In the genomic region with DNA sequence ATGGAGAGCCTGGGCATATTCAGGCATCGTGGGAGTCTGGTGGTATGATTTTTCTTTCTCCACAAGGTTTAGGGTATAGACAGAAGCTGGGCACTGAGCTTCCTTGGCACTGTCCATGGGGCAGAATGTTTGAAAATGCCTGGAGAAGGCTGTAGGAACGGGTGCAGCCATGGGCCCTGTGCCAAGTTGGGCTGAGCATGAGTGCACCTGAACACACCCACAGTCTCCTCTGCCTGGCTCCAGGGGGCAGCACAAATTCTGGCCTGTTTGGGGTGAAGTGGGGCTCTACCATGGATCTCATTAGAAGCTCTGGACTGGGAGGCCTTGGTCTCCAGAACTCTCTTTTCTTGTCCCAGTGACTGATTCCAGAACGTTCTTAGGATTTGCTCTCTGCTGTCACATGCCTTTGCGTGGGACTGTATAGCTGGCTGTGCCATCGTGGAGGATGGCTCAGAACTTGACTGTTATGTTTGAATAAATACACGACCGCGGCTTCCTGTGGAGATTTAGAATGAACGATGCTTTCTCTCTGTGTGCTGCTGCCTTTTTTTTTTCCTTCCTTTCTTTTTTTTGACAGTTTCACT, we compare ENCODE assay signal across 10 cellular contexts.
DNase-seq lines count a peak whose midpoint lies in the region; ATAC-seq, FAIRE-seq and TF ChIP-seq lines count a peak whose summit lies in the region.
"Had no signal": no experiment of that assay in that cellular context is flagged by ENCODE, and none has a peak within 500 bp of the region (broad histone marks: within the 10 kb centered on the region; RNA-seq: fewer than 3 reads in every experiment).

No MANE protein-coding gene starts in this region.

- H3K4me2 ChIP-seq in H1 (ENCODE audit: insufficient read depth in 1 of 2, low read depth in 2 of 2, low read length in 2 of 2) = no peak overlapping the region

- peak; percentile 36 for TF ChIP-seq CTCF in GM12873 (IDR thresholded peaks at IDR 0.05; ENCODE audit: insufficient read depth, low read depth, low read length, missing control alignments)
- peak in 2 of 3 experiments; percentile 47 to 49; a peak in 3 of 4 replicates for TF ChIP-seq CTCF in H1 (IDR thresholded peaks at IDR 0.05; ENCODE audit: control extremely low read depth in 1 of 3, insufficient read depth in 1 of 3, low read depth in 1 of 3, low read length in 3 of 3)
- TF ChIP-seq CTCF in gastrocnemius medialis (IDR thresholded peaks at IDR 0.05 in 4 of 5, conservative IDR thresholded peaks at IDR 0.05 in 1 of 5) = no peak

- no peak for ATAC-seq in gastrocnemius medialis

- H3K4me3 ChIP-seq in H1 (ENCODE audit: extremely low read depth in 1 of 4, insufficient read depth in 2 of 4, low read depth in 3 of 4, low read length in 4 of 4) (no peak overlapping the region), gastrocnemius medialis (no peak overlapping the region)
- no peak overlapping the region for H3K4me3 ChIP-seq in CD8-positive, alpha-beta memory T cell (ENCODE audit: low read length)
- H3K4me3 ChIP-seq: upper lobe of left lung had no signal

- no peak overlapping the region for H2BK12ac ChIP-seq in H1 (ENCODE audit: low read depth, low read length)

- H2BK120ac ChIP-seq in H1 (replicated peaks; ENCODE audit: low read depth, low read length) = no peak overlapping the region

- peaks cover 0 to 3% of the 10 kb centered on the region in 2 donors for H3K27me3 Mint-ChIP-seq in CD8-positive, alpha-beta memory T cell

- H3K27ac Mint-ChIP-seq in CD8-positive, alpha-beta memory T cell = peak overlapping the region in 1 of 8 donors; percentile 74

- no peak overlapping the region for H4K8ac ChIP-seq in H1 (ENCODE audit: extremely low read depth, insufficient read depth, low read length)

- no peak overlapping the region for H2AK5ac ChIP-seq in H1 (ENCODE audit: low read depth, low read length)

- CTCF ChIA-PET in H1 (lab: Charles Lee; ENCODE audit: partially characterized antibody) = interaction anchor here (0.6 to 2.8 kb wide), 11 partner anchors 12 to 451 kb away, joined by 3 to 20 read pairs (median 3); no protein-coding TSS in a partner anchor
- CTCF ChIA-PET in CD8-positive, alpha-beta memory T cell (lab: Charles Lee) = interaction anchor here (0.9 kb wide), 1 partner anchor 40 kb away, joined by 4 read pairs; no protein-coding TSS in a partner anchor

- H4K91ac ChIP-seq in H1 (replicated peaks; ENCODE audit: insufficient read length, low read length) = no peak overlapping the region

- H3K79me2 ChIP-seq in H1 (ENCODE audit: control insufficient read depth in 1 of 2, insufficient read depth in 2 of 2, low read length in 2 of 2) = no peaks in the 10 kb centered on the region

- no peak overlapping the region for H3K14ac ChIP-seq in H1 (ENCODE audit: insufficient read length)

- H3K4me1 Mint-ChIP-seq in CD8-positive, alpha-beta memory T cell = peaks cover 4 to 5% (median 5%) of the 10 kb centered on the region in 3 donors

- no peak overlapping the region for H2BK20ac ChIP-seq in H1 (ENCODE audit: low read length)

- H3K4ac ChIP-seq in H1 (replicated peaks; ENCODE audit: insufficient read length, low read depth, low read length) = no peak overlapping the region

- 87% methylated on average over 9 of the region's 9 CpGs; no CpG with 5 or more reads in 1 of the 2 experiments for WGBS in H1 (ENCODE audit: extremely low coverage in 1 of 2, insufficient coverage in 1 of 2, insufficient read length in 1 of 2, insufficient replicate concordance in 2 of 2, low coverage in 1 of 2, low lambda C conversion rate in 2 of 2, missing lambda C conversion rate in 1 of 2), 2 experiments

- in situ Hi-C loops in gastrocnemius medialis (cut with MboI; ENCODE audit: low sequenced_read_pairs in 4 of 4) = no loop called here

- H3K9me3 ChIP-seq in H1 (ENCODE audit: insufficient read depth in 2 of 2, low read depth in 1 of 2, low read length in 1 of 2) (no peaks in the 10 kb centered on the region), gastrocnemius medialis (no peaks in the 10 kb centered on the region)
- H3K9me3 ChIP-seq in CD8-positive, alpha-beta memory T cell (ENCODE audit: low read length) = no peaks in the 10 kb centered on the region
- H3K9me3 ChIP-seq: upper lobe of left lung had no signal

- H3K36me3 ChIP-seq in H1 (ENCODE audit: control insufficient read depth in 2 of 4, insufficient read depth in 4 of 4, low read length in 3 of 4) (peaks cover 0 to 3% (median 1%) of the 10 kb centered on the region in 4 experiments; a peak in 2 of 8 replicates), gastrocnemius medialis (peaks cover 0 to 10% of the 10 kb centered on the region in 2 donors)
- H3K36me3 ChIP-seq in CD8-positive, alpha-beta memory T cell (ENCODE audit: insufficient read depth, low read length) = no peaks in the 10 kb centered on the region

- no peak overlapping the region for H3K18ac ChIP-seq in H1 (ENCODE audit: extremely low read depth, low read length)

- H3K4me3 Mint-ChIP-seq in CD8-positive, alpha-beta memory T cell = no peak overlapping the region

- H2AFZ ChIP-seq in H1 (ENCODE audit: low read length) = no peak overlapping the region

- peak; percentile 10 to 40; a peak in 3 of 4 replicates for TF ChIP-seq RAD21 in H1 (IDR thresholded peaks at IDR 0.05 in 1 of 2, conservative IDR thresholded peaks at IDR 0.05 in 1 of 2; ENCODE audit: low read depth in 2 of 2, low read length in 2 of 2)

- H4K20me1 ChIP-seq in H1 (replicated peaks in 1 of 2; ENCODE audit: control insufficient read depth in 1 of 2, insufficient read depth in 2 of 2, low read length in 2 of 2) = peaks cover 1 to 8% of the 10 kb centered on the region in 2 experiments

- peaks cover 2% of the 10 kb centered on the region; the same call in 1 of the 2 replicates for H3K23me2 ChIP-seq in H1 (ENCODE audit: low read depth, low read length)

- H2BK15ac ChIP-seq in H1 (ENCODE audit: low read length) = no peak overlapping the region

- no peak for TF ChIP-seq EP300 in H1 (IDR thresholded peaks at IDR 0.05; ENCODE audit: borderline replicate concordance in 1 of 2, low read depth in 2 of 2, low read length in 2 of 2)

- H3K23ac ChIP-seq in H1 (ENCODE audit: insufficient read length) = no peak overlapping the region

- no peak overlapping the region for H3K9ac ChIP-seq in H1 (replicated peaks in 1 of 4; ENCODE audit: extremely low read depth in 1 of 4, low read depth in 3 of 4, low read length in 3 of 4)

- H3K27ac ChIP-seq in H1 (ENCODE audit: low read depth, low read length) (no peak overlapping the region), gastrocnemius medialis (peak overlapping the region; percentile 87 to 96 (median 90))
- no peak overlapping the region for H3K27ac ChIP-seq in CD8-positive, alpha-beta memory T cell (ENCODE audit: low read depth, low read length)

- H3K36me3 Mint-ChIP-seq in CD8-positive, alpha-beta memory T cell = peaks cover 0 to 18% (median 8%) of the 10 kb centered on the region in 3 donors

- H4K5ac ChIP-seq in H1 (ENCODE audit: insufficient read length, low read depth, low read length) = no peak overlapping the region

- no peaks in the 10 kb centered on the region for H3K79me1 ChIP-seq in H1 (ENCODE audit: low read depth, low read length)

- POLR2A ChIA-PET in H1 (lab: Charles Lee; ENCODE audit: partially characterized antibody) = no interaction called here
- POLR2A ChIA-PET in CD8-positive, alpha-beta memory T cell (lab: Charles Lee) = interaction anchor here (0.7 kb wide), 1 partner anchor 49 kb away, joined by 3 read pairs; no protein-coding TSS in a partner anchor

- H3K56ac ChIP-seq in H1 (replicated peaks; ENCODE audit: insufficient read length, low read depth, low read length) = no peak overlapping the region

- DNase-seq in NCI-H2029 (lab: John Stamatoyannopoulos, UW) (peak; percentile 50), H1 (ENCODE audit: low read depth in 1 of 2, low spot score in 2 of 2) (no peak), gastrocnemius medialis (peak in 1 of 2 donors; percentile 30), GOT3 (lab: John Stamatoyannopoulos, UW) (no peak)
- DNase-seq in CD8-positive, alpha-beta memory T cell = no peak
- DNase-seq in stimulated activated naive CD4-positive, alpha-beta T cell treated with Interleukin-2 at 50 U/mL for 16 hours (lab: John Stamatoyannopoulos, UW) = no peak
- DNase-seq: KG1 had no signal

- H3K4me1 ChIP-seq in H1 (replicated peaks in 1 of 4; ENCODE audit: control insufficient read depth in 3 of 4, insufficient read depth in 4 of 4, low read length in 3 of 4) = peaks cover 0 to 11% (median 7%) of the 10 kb centered on the region in 4 experiments; a peak in 6 of 7 replicates
- peaks cover 84 to 86% of the 10 kb centered on the region in 2 donors for H3K4me1 ChIP-seq in gastrocnemius medialis
- H3K4me1 ChIP-seq in CD8-positive, alpha-beta memory T cell (ENCODE audit: insufficient read depth, low read length) = no peaks in the 10 kb centered on the region

- H3K27me3 ChIP-seq in H1 (replicated peaks in 1 of 4; ENCODE audit: control insufficient read depth in 3 of 4, extremely low read depth in 1 of 4, insufficient read depth in 3 of 4, low read length in 3 of 4) (no peaks in the 10 kb centered on the region), gastrocnemius medialis (no peaks in the 10 kb centered on the region)
- H3K27me3 ChIP-seq in CD8-positive, alpha-beta memory T cell (ENCODE audit: insufficient read depth, low read length, poor library complexity, severe bottlenecking) = no peaks in the 10 kb centered on the region
- H3K27me3 ChIP-seq: upper lobe of left lung had no signal

- no peaks in the 10 kb centered on the region for H3K9me3 Mint-ChIP-seq in CD8-positive, alpha-beta memory T cell

- no peak for FAIRE-seq in H1 (lab: Jason Lieb, UNC)
- FAIRE-seq: endothelial cell of umbilical vein had no signal

- intact Hi-C loops in gastrocnemius medialis (cut with DNase I; ENCODE audit: low total_unique reads) = loop anchor here (1.0 kb wide), 1 partner anchor 50 kb away; no protein-coding TSS in a partner anchor

- H2BK5ac ChIP-seq in H1 (ENCODE audit: low read depth, low read length) = no peak overlapping the region

- no peak for TF ChIP-seq POLR2A in H1 (IDR thresholded peaks at IDR 0.05; ENCODE audit: control extremely low read depth in 1 of 2, low read depth in 2 of 2, low read length in 2 of 2)
- no peak for TF ChIP-seq POLR2A in gastrocnemius medialis (IDR thresholded peaks at IDR 0.05)

TF ChIP-seq in H1, 55 proteins besides CTCF, POLR2A, EP300 and RAD21 (continues in another document):
- no peak for TF ChIP-seq ASH2L (IDR thresholded peaks at IDR 0.05; ENCODE audit: low read length)
- TF ChIP-seq, protein P1, sequence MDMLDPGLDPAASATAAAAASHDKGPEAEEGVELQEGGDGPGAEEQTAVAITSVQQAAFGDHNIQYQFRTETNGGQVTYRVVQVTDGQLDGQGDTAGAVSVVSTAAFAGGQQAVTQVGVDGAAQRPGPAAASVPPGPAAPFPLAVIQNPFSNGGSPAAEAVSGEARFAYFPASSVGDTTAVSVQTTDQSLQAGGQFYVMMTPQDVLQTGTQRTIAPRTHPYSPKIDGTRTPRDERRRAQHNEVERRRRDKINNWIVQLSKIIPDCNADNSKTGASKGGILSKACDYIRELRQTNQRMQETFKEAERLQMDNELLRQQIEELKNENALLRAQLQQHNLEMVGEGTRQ (IDR thresholded peaks at IDR 0.05; ENCODE audit: low read length) = no peak
- no peak for TF ChIP-seq RFX5 (IDR thresholded peaks at IDR 0.05; ENCODE audit: borderline replicate concordance, low read depth, low read length)
- TF ChIP-seq CREB1 (IDR thresholded peaks at IDR 0.05) = no peak
- no peak for TF ChIP-seq CHD2 (IDR thresholded peaks at IDR 0.05; ENCODE audit: low read length)
- no peak for TF ChIP-seq CEBPB (IDR thresholded peaks at IDR 0.05; ENCODE audit: low read depth, low read length)

Comparison
In these comparisons a context has a peak if more than half of its experiments do, and no peak if none do; other contexts are left out.
1. CTCF ChIP-seq: peak in GM12873 (single experiment) and H1 (2 of 3); none in gastrocnemius medialis (0 of 5).
2. H3K27ac ChIP-seq: peak in gastrocnemius medialis (4 of 4); none in H1 (single experiment) and CD8-positive, alpha-beta memory T cell (single experiment).